ENCODE assay signal across 11 cellular contexts in genomic region chr20:49285233-49285668, GRCh38. TPM values are rescaled to one million over a fixed set of nuclear protein-coding genes. Genes with fewer than 3 reads are reported as not detected.
DNase-seq lines count a peak whose midpoint lies in the region; ATAC-seq, FAIRE-seq and TF ChIP-seq lines count a peak whose summit lies in the region.
"Had no signal": no experiment of that assay in that cellular context is flagged by ENCODE, and none has a peak within 500 bp of the region (broad histone marks: within the 10 kb centered on the region; RNA-seq: fewer than 3 reads in every experiment).

No MANE protein-coding gene starts in this region.

- H3K9me3 ChIP-seq in adipocyte (ENCODE audit: control insufficient read depth, low read length) (peaks cover 26% of the 10 kb centered on the region), pancreas (no peaks in the 10 kb centered on the region)

- WGBS in pancreas, 2 donors, result 92 to 98% methylated on average over 1 of the region's 1 CpG

- no peak for TF ChIP-seq CTCF in LNCaP clone FGC (IDR thresholded peaks at IDR 0.05; ENCODE audit: control insufficient read depth, extremely low read depth, insufficient read depth)
- no peak for TF ChIP-seq CTCF in nephron progenitor cell (IDR thresholded peaks at IDR 0.05)
- no peak for TF ChIP-seq CTCF in pancreas (IDR thresholded peaks at IDR 0.05)
- no peak for TF ChIP-seq CTCF in GM10266 (IDR thresholded peaks at IDR 0.05; ENCODE audit: control insufficient read depth, insufficient read depth, low read depth, missing control alignments)

- no peak overlapping the region for H3K9ac ChIP-seq in adipocyte (ENCODE audit: low read length)

- no peaks in the 10 kb centered on the region for H3K27me3 Mint-ChIP-seq in nephron progenitor cell (ENCODE audit: low read depth, poor library complexity)

- no peak overlapping the region for H3K27ac ChIP-seq in pancreas
- H3K27ac ChIP-seq: esophagus squamous epithelium, right atrium auricular region had no signal

- peak overlapping the region; percentile 63 for H3K4me3 Mint-ChIP-seq in nephron progenitor cell

- peaks cover 69% of the 10 kb centered on the region for H3K4me1 Mint-ChIP-seq in nephron progenitor cell

- peaks cover 72% of the 10 kb centered on the region for H3K9me3 Mint-ChIP-seq in nephron progenitor cell

- peaks cover 100% of the 10 kb centered on the region for H3K36me3 Mint-ChIP-seq in nephron progenitor cell (ENCODE audit: low read depth)

- peak overlapping the region; percentile 89 for H3K27ac Mint-ChIP-seq in nephron progenitor cell

- H3K4me1 ChIP-seq in adipocyte (ENCODE audit: control insufficient read depth, insufficient read depth, low read length) (peaks cover 81% of the 10 kb centered on the region), pancreas (peaks cover 0 to 10% (median 0%) of the 10 kb centered on the region in 3 donors)

- H3K4me3 ChIP-seq in LNCaP clone FGC (ENCODE audit: low read depth, low read length), result 0 out of 2 replicates have a peak overlapping the region, but pooled peaks have one; percentile 1
- peak overlapping the region; percentile 37 for H3K4me3 ChIP-seq in adipocyte (ENCODE audit: low read length)
- no peak overlapping the region for H3K4me3 ChIP-seq in pancreas
- H3K4me3 ChIP-seq: right atrium auricular region had no signal

- intact Hi-C loops in pancreas (cut with DNase I), result no loop called here

- H3K27me3 ChIP-seq in adipocyte (replicated peaks; ENCODE audit: control insufficient read depth, insufficient read depth, low read length) (no peaks in the 10 kb centered on the region), pancreas (no peaks in the 10 kb centered on the region)
- H3K27me3 ChIP-seq: esophagus squamous epithelium, right atrium auricular region had no signal

- FAIRE-seq in pancreas (lab: Jason Lieb, UNC), result no peak

- ATAC-seq in pancreas (no peak), HG03025 (IDR thresholded peaks at IDR 0.05; ENCODE audit: low FRiP score, unreplicated experiment) (no peak)

- peaks cover 99% of the 10 kb centered on the region for H3K36me3 ChIP-seq in adipocyte (ENCODE audit: control insufficient read depth, insufficient read depth, low read length, severe bottlenecking)
- peaks cover 10 to 99% (median 72%) of the 10 kb centered on the region in 3 donors for H3K36me3 ChIP-seq in pancreas

- DNase-seq in ELR (ENCODE audit: low read depth) (peak; percentile 32), LNCaP clone FGC (ENCODE audit: low read depth) (no peak), adipocyte (ENCODE audit: low read depth) (no peak), nephron progenitor cell (no peak), pancreas (no peak), GM10266 (ENCODE audit: extremely low spot score) (no peak)
- DNase-seq: amygdala, esophagus squamous epithelium, NCI-H526 treated with DMSO at 0.1 percent for 48 hours had no signal

RNA-seq across cellular contexts. Expression of gene ZNFX1, which starts 7.4 kb away (rescaled TPM):
- 10 to 100 TPM in 2 of 6 donors, 1 to 10 TPM in 4; 5.9 to 15.7 (median 7.2) TPM for total RNA-seq in pancreas
- polyA plus RNA-seq in pancreas, result 1 to 10 TPM; 4.3 to 6.2 TPM

Comparison
In these comparisons a context has a peak if more than half of its experiments do, and no peak if none do; other contexts are left out.
1. H3K4me3 ChIP-seq: peak in LNCaP clone FGC (single experiment) and adipocyte (single experiment); none in pancreas (0 of 4).